In the genomic region with DNA sequence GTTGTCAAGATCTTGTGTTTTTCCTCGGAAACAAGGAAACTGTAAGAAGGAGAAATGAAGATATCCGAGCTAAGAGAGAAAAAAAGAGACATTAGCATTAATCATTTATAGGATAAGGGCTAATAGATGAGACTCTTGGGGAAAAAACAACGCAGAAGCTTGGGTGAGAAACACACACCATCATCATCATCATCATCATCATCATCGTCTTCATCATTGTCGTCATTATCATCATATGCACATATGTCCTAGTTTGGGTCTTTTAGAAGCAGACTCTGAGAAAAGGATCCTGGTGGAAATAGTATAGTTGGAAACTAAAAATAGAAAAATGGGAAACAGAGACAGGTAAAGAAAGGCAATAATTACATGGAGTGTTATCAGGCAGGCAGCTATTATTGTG, we compare ENCODE assay signal across 8 cellular contexts.
"Had no signal": no experiment of that assay in that cellular context is flagged by ENCODE, and none has a peak within 500 bp of the region (broad histone marks: within the 10 kb centered on the region; RNA-seq: fewer than 3 reads in every experiment).

No MANE protein-coding gene starts in this region.

- H3K4me3 ChIP-seq: GM12878 had no signal

- ATAC-seq: GM12878 had no signal

- FAIRE-seq: G401.6, GM12878, GM12891, GM12892, GM18507, GM19239 had no signal

- DNase-seq: GDM1, GF-D8 had no signal
